Comparison of ENCODE assay signal across 1 cellular context in genomic region chr2:5977477-5977876, GRCh38.
A peak's percentile ranks its signal among the peaks of the same experiment; 100 is the strongest.
TF ChIP-seq lines count a peak whose summit lies in the region.

No MANE protein-coding gene starts in this region.

TF ChIP-seq in H1, 55 proteins besides CTCF, POLR2A, EP300 and RAD21:
- TF ChIP-seq E2F6 (IDR thresholded peaks at IDR 0.05) (0 out of 2 replicates have a peak, but pooled peaks have one; percentile 15), JUN (IDR thresholded peaks at IDR 0.05; ENCODE audit: low read depth, low read length) (no peak)
